24 cellular contexts compared by ENCODE assay signal in the genomic region with DNA sequence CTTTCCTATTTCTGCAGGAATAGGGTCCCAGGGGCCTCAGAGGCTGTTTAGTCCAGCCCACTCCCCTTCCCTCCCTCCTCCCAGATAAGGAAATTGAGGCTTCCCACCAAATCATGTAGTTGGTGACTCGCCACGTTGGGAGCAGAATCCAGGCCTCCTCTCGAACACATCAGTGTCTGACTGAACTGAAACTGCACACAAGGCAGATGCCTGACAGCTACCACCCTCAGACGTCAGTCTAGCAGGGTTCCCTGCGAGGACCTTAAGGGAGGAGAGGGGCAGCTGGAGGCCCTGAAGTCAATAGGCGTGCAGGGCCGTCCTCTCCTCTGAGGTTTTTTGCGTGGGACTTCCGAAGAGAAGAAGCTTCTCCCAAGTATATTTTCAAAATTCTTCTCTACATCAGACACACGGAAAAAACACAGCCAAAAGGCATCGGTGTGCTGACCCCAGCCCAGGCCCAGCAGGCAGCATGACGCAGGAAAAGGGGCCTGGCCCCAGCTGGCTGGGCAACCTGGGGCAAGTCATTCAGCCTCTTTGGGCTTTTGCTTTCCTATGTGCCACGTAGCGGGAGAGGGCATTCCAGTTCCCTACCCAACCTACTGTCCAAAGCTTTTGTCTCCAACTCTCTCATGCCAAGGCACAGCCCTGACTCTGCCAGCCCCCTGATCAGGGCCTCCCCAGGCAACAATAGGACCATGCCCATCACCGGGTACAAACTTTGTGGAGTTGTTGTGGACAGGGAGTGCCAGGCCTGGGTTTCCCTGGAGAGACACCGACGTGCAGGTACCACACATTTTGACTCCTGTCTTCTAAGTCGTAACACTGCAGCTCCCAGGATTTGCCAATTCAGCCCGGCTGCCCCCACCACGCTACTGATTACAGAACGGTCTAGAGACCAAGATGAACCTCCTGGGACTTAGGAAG.
DNase-seq lines count a peak whose midpoint lies in the region; ATAC-seq, FAIRE-seq and TF ChIP-seq lines count a peak whose summit lies in the region.
"Had no signal": no experiment of that assay in that cellular context is flagged by ENCODE, and none has a peak within 500 bp of the region (broad histone marks: within the 10 kb centered on the region; RNA-seq: fewer than 3 reads in every experiment).

No MANE protein-coding gene starts in this region.

- H3K9me3 Mint-ChIP-seq in type B pancreatic cell: no peaks in the 10 kb centered on the region
- H3K9me3 Mint-ChIP-seq in stimulated activated effector memory CD8-positive, alpha-beta T cell treated with anti-CD3 and anti-CD28 coated beads, Interleukin-12 subunit alpha, Interleukin-12 subunit beta, amount 100 ng/mL, for 72 hours: no peaks in the 10 kb centered on the region
- H3K9me3 Mint-ChIP-seq: CD4-positive, alpha-beta T cell had no signal

- 85 to 87% methylated on average over 15 to 17 of the region's 21 CpGs for WGBS in mesodermal cell (ENCODE audit: insufficient coverage in 2 of 2), 2 experiments

- ATAC-seq in GM21381 (IDR thresholded peaks at IDR 0.05; ENCODE audit: unreplicated experiment): no peak
- no peak for ATAC-seq in stimulated activated effector memory CD8-positive, alpha-beta T cell treated with anti-CD3 and anti-CD28 coated beads, Interleukin-12 subunit alpha, Interleukin-12 subunit beta, amount 100 ng/mL, for 72 hours
- ATAC-seq: HepG2, Right ventricle myocardium inferior had no signal

- H3K36me3 ChIP-seq in right atrium auricular region (no peaks in the 10 kb centered on the region), bronchial epithelial cell (ENCODE audit: control insufficient read depth, insufficient read depth, low read length) (no peaks in the 10 kb centered on the region), mesodermal cell (ENCODE audit: control insufficient read depth, insufficient read depth, low read length) (no peaks in the 10 kb centered on the region)
- H3K36me3 ChIP-seq: BE2C had no signal

- no peaks in the 10 kb centered on the region for H3K36me3 Mint-ChIP-seq in type B pancreatic cell
- no peaks in the 10 kb centered on the region for H3K36me3 Mint-ChIP-seq in stimulated activated effector memory CD8-positive, alpha-beta T cell treated with anti-CD3 and anti-CD28 coated beads, Interleukin-12 subunit alpha, Interleukin-12 subunit beta, amount 100 ng/mL, for 72 hours

- intact Hi-C loops in cardiac septum (cut with DNase I): no loop called here

- H3K4me3 ChIP-seq in right atrium auricular region: no peak overlapping the region
- no peak overlapping the region for H3K4me3 ChIP-seq in bronchial epithelial cell (ENCODE audit: low read depth, low read length)
- H3K4me3 ChIP-seq in mesodermal cell (ENCODE audit: extremely low read depth, insufficient read depth, low read length, poor library complexity, severe bottlenecking): no peak overlapping the region

- peaks cover 0 to 12% of the 10 kb centered on the region in 2 donors for H3K4me1 ChIP-seq in right atrium auricular region
- peaks cover 17% of the 10 kb centered on the region for H3K4me1 ChIP-seq in mesodermal cell (ENCODE audit: control insufficient read depth, insufficient read depth, low read length, poor library complexity, severe bottlenecking)

- H3K27me3 Mint-ChIP-seq in type B pancreatic cell: peaks cover 13% of the 10 kb centered on the region

- peak; percentile 50 for DNase-seq in right atrium auricular region (ENCODE audit: low spot score)
- no peak for DNase-seq in cardiac septum (ENCODE audit: low spot score)
- DNase-seq in bronchial epithelial cell (ENCODE audit: low read depth): peak; percentile 28
- peak; percentile 58 for DNase-seq in type B pancreatic cell (ENCODE audit: extremely low spot score, unreplicated experiment)
- no peak for DNase-seq in HT-29 (ENCODE audit: low spot score)
- DNase-seq in stimulated activated effector memory CD8-positive, alpha-beta T cell treated with anti-CD3 and anti-CD28 coated beads, Interleukin-12 subunit alpha, Interleukin-12 subunit beta, amount 100 ng/mL, for 72 hours (ENCODE audit: low spot score in 2 of 2): no peak
- DNase-seq: BE2C; Calu3; CD4-positive, alpha-beta T cell; KG1; NCI-H1092 treated with DMSO at 0.1 percent for 48 hours; NCI-H146; NCI-H2081 treated with DMSO at 0.1 percent for 48 hours; NCI-H446 treated with DMSO at 0.1 percent for 48 hours; NK-92 treated with Interleukin-12 subunit alpha and Interleukin-12 subunit beta, amount 100 ng/mL, for 24 hours had no signal

- H3K4me3 Mint-ChIP-seq in type B pancreatic cell: no peak overlapping the region
- no peak overlapping the region for H3K4me3 Mint-ChIP-seq in stimulated activated effector memory CD8-positive, alpha-beta T cell treated with anti-CD3 and anti-CD28 coated beads, Interleukin-12 subunit alpha, Interleukin-12 subunit beta, amount 100 ng/mL, for 72 hours
- H3K4me3 Mint-ChIP-seq: CD4-positive, alpha-beta T cell had no signal

- no peak for TF ChIP-seq CTCF in right atrium auricular region (IDR thresholded peaks at IDR 0.05)
- no peak for TF ChIP-seq CTCF in bronchial epithelial cell (IDR thresholded peaks at IDR 0.05; ENCODE audit: insufficient read depth, low read length, severe bottlenecking)
- TF ChIP-seq CTCF in type B pancreatic cell (conservative IDR thresholded peaks at IDR 0.05): no peak

- H3K4me1 Mint-ChIP-seq in type B pancreatic cell (ENCODE audit: unreplicated experiment): no peaks in the 10 kb centered on the region
- H3K4me1 Mint-ChIP-seq in stimulated activated effector memory CD8-positive, alpha-beta T cell treated with anti-CD3 and anti-CD28 coated beads, Interleukin-12 subunit alpha, Interleukin-12 subunit beta, amount 100 ng/mL, for 72 hours: no peaks in the 10 kb centered on the region

- FAIRE-seq in bronchial epithelial cell (lab: Jason Lieb, UNC): no peak
- FAIRE-seq: A204.1, GM12892, GM18507, H1, HepG2, RCC 7860 had no signal

- H3K27ac Mint-ChIP-seq in type B pancreatic cell: no peak overlapping the region
- no peak overlapping the region for H3K27ac Mint-ChIP-seq in stimulated activated effector memory CD8-positive, alpha-beta T cell treated with anti-CD3 and anti-CD28 coated beads, Interleukin-12 subunit alpha, Interleukin-12 subunit beta, amount 100 ng/mL, for 72 hours
- H3K27ac Mint-ChIP-seq: CD4-positive, alpha-beta T cell had no signal

- no peaks in the 10 kb centered on the region for H3K9me3 ChIP-seq in right atrium auricular region
- peaks cover 2% of the 10 kb centered on the region for H3K9me3 ChIP-seq in mesodermal cell (ENCODE audit: control insufficient read depth, low read length)
- H3K9me3 ChIP-seq: BE2C had no signal

- no peaks in the 10 kb centered on the region for H3K27me3 ChIP-seq in right atrium auricular region
- no peaks in the 10 kb centered on the region for H3K27me3 ChIP-seq in bronchial epithelial cell (ENCODE audit: control insufficient read depth, insufficient read depth, low read length)
- H3K27me3 ChIP-seq: BE2C had no signal

- no peak overlapping the region for H3K27ac ChIP-seq in right atrium auricular region
- peak overlapping the region; percentile 57 for H3K27ac ChIP-seq in mesodermal cell (ENCODE audit: low read depth, low read length, severe bottlenecking)

Comparison
In these comparisons a context has a peak if more than half of its experiments do, and no peak if none do; other contexts are left out.
1. DNase-seq: peak in right atrium auricular region (single experiment), bronchial epithelial cell (single experiment) and type B pancreatic cell (single experiment); none in cardiac septum (single experiment), HT-29 (single experiment) and stimulated activated effector memory CD8-positive, alpha-beta T cell treated with anti-CD3 and anti-CD28 coated beads, Interleukin-12 subunit alpha, Interleukin-12 subunit beta, amount 100 ng/mL, for 72 hours (0 of 2).